ENCODE assay signal across 11 cellular contexts in genomic region chr17:50916026-50916707, GRCh38. TPM values are rescaled to one million over a fixed set of nuclear protein-coding genes. Genes with fewer than 3 reads are reported as not detected.
DNase-seq lines count a peak whose midpoint lies in the region; ATAC-seq and TF ChIP-seq lines count a peak whose summit lies in the region.
"Had no signal": no experiment of that assay in that cellular context is flagged by ENCODE, and none has a peak within 500 bp of the region (broad histone marks: within the 10 kb centered on the region; RNA-seq: fewer than 3 reads in every experiment).

No MANE protein-coding gene starts in this region.

- peaks cover 6% of the 10 kb centered on the region for H3K27me3 Mint-ChIP-seq in CD4-positive, CD25-positive, alpha-beta regulatory T cell
- no peaks in the 10 kb centered on the region for H3K27me3 Mint-ChIP-seq in naive thymus-derived CD8-positive, alpha-beta T cell
- H3K27me3 Mint-ChIP-seq in HFFc6 (ENCODE audit: insufficient read depth) = peaks cover 2% of the 10 kb centered on the region

- H3K27ac ChIP-seq in CD4-positive, CD25-positive, alpha-beta regulatory T cell (ENCODE audit: insufficient read depth, low read length, poor library complexity, severe bottlenecking) = no peak overlapping the region

- TF ChIP-seq CTCF in HFFc6 (IDR thresholded peaks at IDR 0.05) = no peak

- no peaks in the 10 kb centered on the region for H3K27me3 ChIP-seq in CD4-positive, CD25-positive, alpha-beta regulatory T cell (ENCODE audit: control insufficient read depth, insufficient read depth, low read length)

- H3K4me3 ChIP-seq in CD4-positive, CD25-positive, alpha-beta regulatory T cell (ENCODE audit: low read depth, low read length) = no peak overlapping the region

- no peaks in the 10 kb centered on the region for H3K36me3 ChIP-seq in CD4-positive, CD25-positive, alpha-beta regulatory T cell (ENCODE audit: control insufficient read depth, insufficient read depth, low read length)

- POLR2A ChIA-PET in naive thymus-derived CD8-positive, alpha-beta T cell (lab: Charles Lee) = interaction anchor here (1.0 to 21.5 kb wide), 8 partner anchors 9 to 64 kb away, joined by 3 to 544 read pairs (median 12); partner anchors contain the start of gene TOB1

- no peaks in the 10 kb centered on the region for H3K9me3 Mint-ChIP-seq in CD4-positive, CD25-positive, alpha-beta regulatory T cell
- H3K9me3 Mint-ChIP-seq in activated naive CD4-positive, alpha-beta T cell treated with anti-CD3 and anti-CD28 coated beads, Interleukin-2, amount 50 U/mL, for 72 hours = peaks cover 0 to 5% of the 10 kb centered on the region in 2 donors
- H3K9me3 Mint-ChIP-seq in naive thymus-derived CD8-positive, alpha-beta T cell = no peaks in the 10 kb centered on the region
- no peaks in the 10 kb centered on the region for H3K9me3 Mint-ChIP-seq in HFFc6

- peak overlapping the region; percentile 3 to 82 (median 80) for H3K27ac Mint-ChIP-seq in CD4-positive, CD25-positive, alpha-beta regulatory T cell
- peak overlapping the region in 1 of 2 donors; percentile 87 for H3K27ac Mint-ChIP-seq in activated naive CD4-positive, alpha-beta T cell treated with anti-CD3 and anti-CD28 coated beads, Interleukin-2, amount 50 U/mL, for 72 hours
- H3K27ac Mint-ChIP-seq in naive thymus-derived CD8-positive, alpha-beta T cell = peak overlapping the region; percentile 69 to 100 (median 88)
- H3K27ac Mint-ChIP-seq in HFFc6 = no peak overlapping the region

- H3K4me1 ChIP-seq in CD4-positive, CD25-positive, alpha-beta regulatory T cell (ENCODE audit: control insufficient read depth, insufficient read depth, low read length, poor library complexity, severe bottlenecking) = peaks cover 59% of the 10 kb centered on the region

- no peaks in the 10 kb centered on the region for H3K9me3 ChIP-seq in CD4-positive, CD25-positive, alpha-beta regulatory T cell (ENCODE audit: control insufficient read depth in 2 of 2, low read length in 2 of 2)

- peak in 1 of 3 donors; percentile 36 for DNase-seq in CD4-positive, CD25-positive, alpha-beta regulatory T cell
- DNase-seq in HT1080 (ENCODE audit: low read depth) (peak; percentile 44), NCI-H69 (lab: John Stamatoyannopoulos, UW) (no peak), SKM-1 treated with dmso at 0.1 percent for 144 hours (lab: John Stamatoyannopoulos, UW; ENCODE audit: unreplicated experiment) (no peak), HFFc6 (no peak)
- peak in 1 of 2 donors; percentile 75 for DNase-seq in activated naive CD4-positive, alpha-beta T cell treated with anti-CD3 and anti-CD28 coated beads, Interleukin-2, amount 50 U/mL, for 72 hours (ENCODE audit: low spot score in 2 of 2)
- DNase-seq in naive thymus-derived CD8-positive, alpha-beta T cell = no peak
- DNase-seq: kidney glomerular epithelial cell; NCI-H2171; stimulated activated naive CD4-positive, alpha-beta T cell had no signal

- peaks cover 5 to 70% (median 32%) of the 10 kb centered on the region in 4 donors for H3K4me1 Mint-ChIP-seq in CD4-positive, CD25-positive, alpha-beta regulatory T cell
- peaks cover 34 to 85% (median 77%) of the 10 kb centered on the region in 4 donors for H3K4me1 Mint-ChIP-seq in naive thymus-derived CD8-positive, alpha-beta T cell
- peaks cover 15% of the 10 kb centered on the region for H3K4me1 Mint-ChIP-seq in HFFc6 (ENCODE audit: low read depth)

- peak overlapping the region in 2 of 4 donors; percentile 81 for H3K4me3 Mint-ChIP-seq in CD4-positive, CD25-positive, alpha-beta regulatory T cell
- peak overlapping the region in 4 of 10 donors; percentile 21 to 72 (median 32) for H3K4me3 Mint-ChIP-seq in naive thymus-derived CD8-positive, alpha-beta T cell
- H3K4me3 Mint-ChIP-seq in HFFc6 = no peak overlapping the region

- no peak for ATAC-seq in CD4-positive, CD25-positive, alpha-beta regulatory T cell (ENCODE audit: low read depth in 2 of 2)
- peak; percentile 31 to 84 for ATAC-seq in activated naive CD4-positive, alpha-beta T cell treated with anti-CD3 and anti-CD28 coated beads, Interleukin-2, amount 50 U/mL, for 72 hours
- no peak for ATAC-seq in naive thymus-derived CD8-positive, alpha-beta T cell
- ATAC-seq in GM18519 (IDR thresholded peaks at IDR 0.05; ENCODE audit: low FRiP score, unreplicated experiment) = no peak

- no peaks in the 10 kb centered on the region for H3K36me3 Mint-ChIP-seq in CD4-positive, CD25-positive, alpha-beta regulatory T cell
- H3K36me3 Mint-ChIP-seq in activated naive CD4-positive, alpha-beta T cell treated with anti-CD3 and anti-CD28 coated beads, Interleukin-2, amount 50 U/mL, for 72 hours = no peaks in the 10 kb centered on the region
- H3K36me3 Mint-ChIP-seq in naive thymus-derived CD8-positive, alpha-beta T cell = no peaks in the 10 kb centered on the region
- no peaks in the 10 kb centered on the region for H3K36me3 Mint-ChIP-seq in HFFc6 (ENCODE audit: low read depth)

RNA-seq across cellular contexts. Expression of gene TOB1, which starts 50.0 kb away (rescaled TPM):
- 254 TPM for total RNA-seq in CD4-positive, CD25-positive, alpha-beta regulatory T cell
- polyA plus RNA-seq in CD4-positive, CD25-positive, alpha-beta regulatory T cell = 10 to 100 TPM; 30.7 to 60.7 (median 36.3) TPM
- total RNA-seq in HT1080 (2014; rRNA removed; shearing (Covaris generic)) = 2.8 and 15.0 TPM in 2 replicates
- polyA plus RNA-seq in HT1080 (2015; cell fraction: cytosol; rRNA removed) = 14.3 and 14.9 TPM in 2 replicates
- polyA plus RNA-seq in HT1080 (2015; cell fraction: nucleus; rRNA removed) = 15.8 and 19.0 TPM in 2 replicates
- 10 to 100 TPM; 25.7 to 85.5 TPM for total RNA-seq in activated naive CD4-positive, alpha-beta T cell treated with anti-CD3 and anti-CD28 coated beads, Interleukin-2, amount 50 U/mL, for 72 hours
- 100 to 1,000 TPM in 1 of 2 experiments, 10 to 100 TPM in 1; 86.8 to 107 TPM for total RNA-seq in naive thymus-derived CD8-positive, alpha-beta T cell
- polyA plus RNA-seq in naive thymus-derived CD8-positive, alpha-beta T cell = 100 to 1,000 TPM in 1 of 3 donors, 10 to 100 TPM in 2; 42.9 to 114 (median 65.1) TPM
- 10 to 100 TPM; 76.3 to 94.1 (median 89.1) TPM for total RNA-seq in HFFc6 (2021; fragmentation: NEBNext Ultra II Directional; extraction: Animal tissue kit (Norgen Biotek cat#: 25700))

Comparison
In these comparisons a context has a peak if more than half of its experiments do, and no peak if none do; other contexts are left out.
1. ATAC-seq: peak in activated naive CD4-positive, alpha-beta T cell treated with anti-CD3 and anti-CD28 coated beads, Interleukin-2, amount 50 U/mL, for 72 hours (2 of 2); none in CD4-positive, CD25-positive, alpha-beta regulatory T cell (0 of 2), naive thymus-derived CD8-positive, alpha-beta T cell (0 of 2) and GM18519 (single experiment).